2 cellular contexts compared by ENCODE assay signal in the genomic region with DNA sequence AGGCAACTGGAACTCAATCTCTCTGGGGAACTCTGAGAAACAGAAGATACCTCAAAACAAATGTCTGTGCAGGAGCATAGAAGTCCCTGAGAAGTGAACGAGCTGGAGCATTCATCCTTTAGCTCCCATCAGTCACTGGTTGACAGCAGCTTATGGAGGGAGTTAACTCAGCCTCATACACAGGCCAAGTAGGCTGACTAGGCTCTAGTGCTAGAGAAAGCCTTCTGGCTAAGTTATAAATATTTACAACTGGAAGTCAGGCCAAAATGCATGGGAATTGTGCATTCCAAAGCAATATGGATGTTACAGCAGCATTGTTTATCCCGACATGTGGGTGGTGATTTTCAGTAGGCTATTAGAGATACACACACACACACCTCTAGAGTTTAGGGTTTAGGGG.
TF ChIP-seq lines count a peak whose summit lies in the region.

No MANE protein-coding gene starts in this region.

TF ChIP-seq in IMR-90, 13 proteins besides CTCF, POLR2A, EP300 and RAD21:
- TF ChIP-seq, protein P1, sequence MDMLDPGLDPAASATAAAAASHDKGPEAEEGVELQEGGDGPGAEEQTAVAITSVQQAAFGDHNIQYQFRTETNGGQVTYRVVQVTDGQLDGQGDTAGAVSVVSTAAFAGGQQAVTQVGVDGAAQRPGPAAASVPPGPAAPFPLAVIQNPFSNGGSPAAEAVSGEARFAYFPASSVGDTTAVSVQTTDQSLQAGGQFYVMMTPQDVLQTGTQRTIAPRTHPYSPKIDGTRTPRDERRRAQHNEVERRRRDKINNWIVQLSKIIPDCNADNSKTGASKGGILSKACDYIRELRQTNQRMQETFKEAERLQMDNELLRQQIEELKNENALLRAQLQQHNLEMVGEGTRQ (IDR thresholded peaks at IDR 0.05; ENCODE audit: low read depth, low read length): no peak
- TF ChIP-seq CEBPB (IDR thresholded peaks at IDR 0.05; ENCODE audit: low read depth, low read length): no peak
- no peak for TF ChIP-seq FOS (IDR thresholded peaks at IDR 0.05; ENCODE audit: low read depth, low read length)

TF ChIP-seq in K562, 482 proteins besides CTCF, POLR2A, EP300 and RAD21:
- TF ChIP-seq KAT8 (IDR thresholded peaks at IDR 0.05; ENCODE audit: low read depth) (no peak), LARP7 (IDR thresholded peaks at IDR 0.05) (no peak), ZNF76 (CRISPR knock-in tag; IDR thresholded peaks at IDR 0.05; ENCODE audit: borderline replicate concordance) (no peak), ZFX (CRISPR knock-in tag; IDR thresholded peaks at IDR 0.05) (no peak), PYGO2 (tag; IDR thresholded peaks at IDR 0.05) (no peak), TCFL5 (CRISPR knock-in tag; conservative IDR thresholded peaks at IDR 0.05) (no peak), GATA2 (CRISPR knock-in tag; IDR thresholded peaks at IDR 0.05) (no peak), CBFA2T3 (IDR thresholded peaks at IDR 0.05) (no peak)
- TF ChIP-seq, protein P2, sequence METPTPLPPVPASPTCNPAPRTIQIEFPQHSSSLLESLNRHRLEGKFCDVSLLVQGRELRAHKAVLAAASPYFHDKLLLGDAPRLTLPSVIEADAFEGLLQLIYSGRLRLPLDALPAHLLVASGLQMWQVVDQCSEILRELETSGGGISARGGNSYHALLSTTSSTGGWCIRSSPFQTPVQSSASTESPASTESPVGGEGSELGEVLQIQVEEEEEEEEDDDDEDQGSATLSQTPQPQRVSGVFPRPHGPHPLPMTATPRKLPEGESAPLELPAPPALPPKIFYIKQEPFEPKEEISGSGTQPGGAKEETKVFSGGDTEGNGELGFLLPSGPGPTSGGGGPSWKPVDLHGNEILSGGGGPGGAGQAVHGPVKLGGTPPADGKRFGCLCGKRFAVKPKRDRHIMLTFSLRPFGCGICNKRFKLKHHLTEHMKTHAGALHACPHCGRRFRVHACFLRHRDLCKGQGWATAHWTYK (CRISPR knock-in tag; IDR thresholded peaks at IDR 0.05): no peak
